23 cellular contexts compared by ENCODE assay signal in the genomic region with DNA sequence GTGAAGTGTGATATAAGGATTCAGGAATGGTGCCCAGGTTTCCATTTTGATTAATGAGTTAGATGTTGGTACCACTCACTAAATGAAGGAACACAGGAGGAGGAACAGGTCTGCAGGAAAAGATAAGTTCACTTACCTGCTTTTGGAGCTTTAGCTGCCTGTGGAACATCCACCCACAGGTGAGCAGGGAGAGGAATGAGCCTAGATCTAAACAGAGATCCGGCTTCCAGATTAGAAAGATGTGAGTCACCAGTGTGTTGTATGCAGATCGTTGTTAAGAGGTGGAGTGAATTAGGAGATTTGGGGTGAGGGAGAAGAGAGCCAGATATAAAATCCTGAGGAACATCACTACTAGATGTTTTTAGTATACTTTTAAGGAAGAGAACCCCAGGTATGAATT.
DNase-seq lines count a peak whose midpoint lies in the region; ATAC-seq and TF ChIP-seq lines count a peak whose summit lies in the region.
"Had no signal": no experiment of that assay in that cellular context is flagged by ENCODE, and none has a peak within 500 bp of the region (broad histone marks: within the 10 kb centered on the region; RNA-seq: fewer than 3 reads in every experiment).

No MANE protein-coding gene starts in this region.

- TF ChIP-seq EP300 in esophagus muscularis mucosa (IDR thresholded peaks at IDR 0.05) = no peak

- H3K27ac Mint-ChIP-seq in T-helper 17 cell = peak overlapping the region; percentile 91
- H3K27ac Mint-ChIP-seq: activated T-helper 2 cell treated with anti-CD3 and anti-CD28 coated beads, Interferon-gamma antibody, Interleukin-2, Interleukin-4, amounts not matched to agents 10 μg/mL and 5 μg/mL and 100 μg/mL, durations not matched to agents 14 hours and 24 hours and 36 hours; nephron; WTC11 had no signal

- H3K4me1 ChIP-seq in left ventricle myocardium inferior = peaks cover 53% of the 10 kb centered on the region
- peaks cover 0 to 19% of the 10 kb centered on the region in 2 donors for H3K4me1 ChIP-seq in left lung
- H3K4me1 ChIP-seq in esophagus muscularis mucosa = peaks cover 33 to 60% (median 56%) of the 10 kb centered on the region in 4 donors
- H3K4me1 ChIP-seq: SJSA1 had no signal

- H3K4me1 Mint-ChIP-seq in T-helper 17 cell = peaks cover 14% of the 10 kb centered on the region
- H3K4me1 Mint-ChIP-seq: WTC11 had no signal

- peaks cover 10% of the 10 kb centered on the region for H3K36me3 Mint-ChIP-seq in T-helper 17 cell (ENCODE audit: low read depth)
- H3K36me3 Mint-ChIP-seq: WTC11 had no signal

- H3K27ac ChIP-seq in left ventricle myocardium inferior (replicated peaks) (peak overlapping the region; percentile 22), left lung (no peak overlapping the region), esophagus muscularis mucosa (replicated peaks in 1 of 4) (peak overlapping the region in 2 of 4 donors; percentile 19 to 39)
- H3K27ac ChIP-seq: esophagus squamous epithelium, GM23248, HL-60, SJSA1 had no signal

- WGBS in esophagus muscularis mucosa = 58% methylated on average over 2 of the region's 2 CpGs

- TF ChIP-seq CTCF in left ventricle myocardium inferior (IDR thresholded peaks at IDR 0.05; ENCODE audit: borderline replicate concordance) (no peak), left lung (IDR thresholded peaks at IDR 0.05) (no peak), esophagus muscularis mucosa (IDR thresholded peaks at IDR 0.05) (no peak)

- no peaks in the 10 kb centered on the region for H3K27me3 Mint-ChIP-seq in T-helper 17 cell
- H3K27me3 Mint-ChIP-seq: CD4-positive, CD25-positive, alpha-beta regulatory T cell had no signal

- H3K9me3 ChIP-seq in left ventricle myocardium inferior (replicated peaks) = no peaks in the 10 kb centered on the region
- no peaks in the 10 kb centered on the region for H3K9me3 ChIP-seq in T-helper 17 cell (ENCODE audit: control insufficient read depth, low read length, poor library complexity, severe bottlenecking)
- H3K9me3 ChIP-seq in left lung = no peaks in the 10 kb centered on the region
- H3K9me3 ChIP-seq in esophagus muscularis mucosa = no peaks in the 10 kb centered on the region
- H3K9me3 ChIP-seq: esophagus squamous epithelium, SJSA1 had no signal

- H3K36me3 ChIP-seq in left ventricle myocardium inferior = peaks cover 54% of the 10 kb centered on the region
- H3K36me3 ChIP-seq in left lung = peaks cover 5 to 93% of the 10 kb centered on the region in 2 donors
- peaks cover 4 to 60% (median 39%) of the 10 kb centered on the region in 4 donors for H3K36me3 ChIP-seq in esophagus muscularis mucosa

- H3K4me3 ChIP-seq in left ventricle myocardium inferior (no peak overlapping the region), left lung (no peak overlapping the region), esophagus muscularis mucosa (no peak overlapping the region)
- H3K4me3 ChIP-seq: esophagus squamous epithelium, GM23248, SJSA1 had no signal

- H3K4me3 Mint-ChIP-seq in T-helper 17 cell = peak overlapping the region; percentile 45
- H3K4me3 Mint-ChIP-seq: CD4-positive, CD25-positive, alpha-beta regulatory T cell; nephron; WTC11 had no signal

- intact Hi-C loops in left ventricle myocardium inferior (cut with micrococcal nuclease) = no loop called here
- intact Hi-C loops in Right ventricle myocardium inferior (cut with DNase I) = no loop called here
- intact Hi-C loops in left lung (cut with DNase I) = no loop called here
- intact Hi-C loops in esophagus muscularis mucosa (cut with DNase I) = no loop called here

- DNase-seq in left ventricle myocardium inferior (no peak), Right ventricle myocardium inferior (ENCODE audit: missing footprints) (no peak), T-helper 17 cell (no peak), left lung (no peak), esophagus muscularis mucosa (ENCODE audit: extremely low spot score) (no peak), HPDE6-E6E7 (ENCODE audit: extremely low spot score) (no peak)
- DNase-seq: amygdala; CD4-positive, CD25-positive, alpha-beta regulatory T cell; DMS153; effector CD4-positive, alpha-beta T cell; esophagus squamous epithelium; GF-D8; GM23248; kidney glomerular epithelial cell; NCI-H1930; NCI-H345; OCI-M1 had no signal

- ATAC-seq in Right ventricle myocardium inferior (no peak), T-helper 17 cell (no peak), left lung (peak; percentile 25), GM18519 (IDR thresholded peaks at IDR 0.05; ENCODE audit: low FRiP score, unreplicated experiment) (no peak)
- ATAC-seq: WTC11 had no signal

- H3K27me3 ChIP-seq in left ventricle myocardium inferior (ENCODE audit: low read depth) (no peaks in the 10 kb centered on the region), left lung (no peaks in the 10 kb centered on the region), esophagus muscularis mucosa (no peaks in the 10 kb centered on the region)
- H3K27me3 ChIP-seq: esophagus squamous epithelium, SJSA1 had no signal

- no peak for TF ChIP-seq POLR2A in esophagus muscularis mucosa (IDR thresholded peaks at IDR 0.05; ENCODE audit: low read depth)
